Comparison of ENCODE assay signal across 17 cellular contexts in genomic region chr13:26469602-26470001, GRCh38.
"Had no signal": no experiment of that assay in that cellular context is flagged by ENCODE, and none has a peak within 500 bp of the region (broad histone marks: within the 10 kb centered on the region; RNA-seq: fewer than 3 reads in every experiment).

No MANE protein-coding gene starts in this region.

- H3K27ac ChIP-seq: cardiac muscle cell, coronary artery, hepatocyte, ovary, stomach, testis, upper lobe of left lung had no signal

- H3K27me3 ChIP-seq: cardiac muscle cell, hepatocyte, ovary, testis, upper lobe of left lung had no signal

- H3K4me3 ChIP-seq: cardiac muscle cell, coronary artery, hepatocyte, ovary, stomach, testis, upper lobe of left lung had no signal

- DNase-seq: activated CD4-positive, alpha-beta T cell treated with anti-CD3 and anti-CD28 coated beads, Interleukin-2, amount 10 ng/mL, durations not matched to agents 24 days and 14 days; activated CD4-positive, CD25-positive, alpha-beta regulatory T cell; activated CD8-positive, alpha-beta memory T cell treated with anti-CD3 and anti-CD28 coated beads, Interleukin-2, amount 50 U/mL, for 4 hours; activated CD8-positive, alpha-beta T cell treated with anti-CD3 and anti-CD28 coated beads, Interleukin-2, amount 10 ng/mL, durations not matched to agents 7 days and 5 days; activated effector memory CD4-positive, alpha-beta T cell treated with anti-CD3 and anti-CD28 coated beads, Interleukin-2, amount 50 U/mL, for 16 hours; activated T-cell treated with anti-CD3 and anti-CD28 coated beads, Interleukin-2, amount 50 U/mL, for 48 hours; kidney glomerular epithelial cell; ovary; stimulated activated CD4-positive, alpha-beta T cell treated with anti-CD3 and anti-CD28 coated beads, Interleukin-12 subunit alpha, Interleukin-12 subunit beta, amount 100 ng/mL, for 4 hours; stimulated activated CD4-positive, alpha-beta T cell treated with anti-CD3 and anti-CD28 coated beads, Interleukin-2, amount 100 ng/mL, for 24 hours; stomach; testis; upper lobe of left lung had no signal

- H3K36me3 ChIP-seq: cardiac muscle cell, ovary, stomach, upper lobe of left lung had no signal

- H3K9me3 ChIP-seq: ovary, stomach, testis, upper lobe of left lung had no signal

- H3K4me1 ChIP-seq: testis, upper lobe of left lung had no signal

- ATAC-seq: activated CD8-positive, alpha-beta T cell treated with anti-CD3 and anti-CD28 coated beads, Interleukin-2, amount 10 ng/mL, durations not matched to agents 7 days and 5 days; esophagus mucosa had no signal
